ENCODE assay signal across 23 cellular contexts in the genomic region with DNA sequence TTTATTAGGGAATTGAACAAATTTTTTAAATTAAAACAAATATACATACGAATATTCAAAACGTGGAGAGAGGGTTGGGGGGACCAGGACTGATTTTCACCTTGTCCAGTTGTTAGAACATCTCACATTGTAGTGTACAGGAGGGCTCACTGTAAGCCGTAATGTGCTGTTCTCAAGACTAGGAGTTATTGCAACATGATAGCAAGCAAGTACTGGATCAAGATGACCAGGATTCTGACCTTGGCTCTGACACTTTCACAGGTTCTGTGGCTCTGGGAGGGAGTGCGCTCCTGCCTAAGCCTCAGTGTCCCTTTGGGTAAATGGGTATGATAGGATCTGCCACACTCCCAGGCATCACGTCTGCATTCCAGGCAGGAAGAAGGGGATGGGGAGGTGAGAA. TPM values are rescaled to one million over a fixed set of nuclear protein-coding genes. Genes with fewer than 3 reads are reported as not detected.
"Had no signal": no experiment of that assay in that cellular context is flagged by ENCODE, and none has a peak within 500 bp of the region (broad histone marks: within the 10 kb centered on the region; RNA-seq: fewer than 3 reads in every experiment).

No MANE protein-coding gene starts in this region.

- H3K27me3 ChIP-seq: breast epithelium, testis had no signal

- H3K27me3 Mint-ChIP-seq: activated CD4-positive, alpha-beta T cell treated with anti-CD3 and anti-CD28 coated beads, Interleukin-2, amount 10 ng/mL, durations not matched to agents 24 days and 14 days; activated naive CD8-positive, alpha-beta T cell treated with anti-CD3 and anti-CD28 coated beads, Interleukin-2, amount 10 ng/mL, durations not matched to agents 7 days and 5 days had no signal

- H3K9me3 Mint-ChIP-seq: activated CD4-positive, alpha-beta memory T cell treated with anti-CD3 and anti-CD28 coated beads, Interleukin-2, amount 10 ng/mL, durations not matched to agents 7 days and 5 days; activated CD4-positive, alpha-beta T cell treated with anti-CD3 and anti-CD28 coated beads, Interleukin-2, amount 10 ng/mL, durations not matched to agents 24 days and 14 days; activated naive CD4-positive, alpha-beta T cell treated with anti-CD3 and anti-CD28 coated beads, Interleukin-2, amount 10 ng/mL, durations not matched to agents 7 days and 5 days; activated naive CD8-positive, alpha-beta T cell treated with anti-CD3 and anti-CD28 coated beads, Interleukin-2, amount 10 ng/mL, durations not matched to agents 7 days and 5 days; activated T-cell treated with anti-CD3 and anti-CD28 coated beads, Interleukin-2, amount 50 U/mL, for 24 hours had no signal

- H3K27ac ChIP-seq: neutrophil, spleen had no signal

- H3K36me3 Mint-ChIP-seq: activated naive CD4-positive, alpha-beta T cell treated with anti-CD3 and anti-CD28 coated beads, Interleukin-2, amount 10 ng/mL, durations not matched to agents 7 days and 5 days; activated naive CD8-positive, alpha-beta T cell treated with anti-CD3 and anti-CD28 coated beads, Interleukin-2, amount 10 ng/mL, durations not matched to agents 7 days and 5 days had no signal

- H3K4me1 Mint-ChIP-seq: activated CD4-positive, alpha-beta memory T cell treated with anti-CD3 and anti-CD28 coated beads, Interleukin-2, amount 10 ng/mL, durations not matched to agents 7 days and 5 days; activated CD4-positive, alpha-beta T cell treated with anti-CD3 and anti-CD28 coated beads, Interleukin-2, amount 10 ng/mL, durations not matched to agents 24 days and 14 days; activated naive CD4-positive, alpha-beta T cell treated with anti-CD3 and anti-CD28 coated beads, Interleukin-2, amount 10 ng/mL, durations not matched to agents 7 days and 5 days; activated naive CD8-positive, alpha-beta T cell treated with anti-CD3 and anti-CD28 coated beads, Interleukin-2, amount 10 ng/mL, durations not matched to agents 7 days and 5 days had no signal

- H3K4me3 Mint-ChIP-seq: activated CD4-positive, alpha-beta memory T cell treated with anti-CD3 and anti-CD28 coated beads, Interleukin-2, amount 10 ng/mL, durations not matched to agents 7 days and 5 days; activated CD4-positive, alpha-beta T cell treated with anti-CD3 and anti-CD28 coated beads, Interleukin-2, amount 10 ng/mL, durations not matched to agents 24 days and 14 days; activated naive CD4-positive, alpha-beta T cell treated with anti-CD3 and anti-CD28 coated beads, Interleukin-2, amount 10 ng/mL, durations not matched to agents 7 days and 5 days; activated naive CD8-positive, alpha-beta T cell treated with anti-CD3 and anti-CD28 coated beads, Interleukin-2, amount 10 ng/mL, durations not matched to agents 7 days and 5 days; activated T-cell treated with anti-CD3 and anti-CD28 coated beads, Interleukin-2, amount 50 U/mL, for 24 hours; nephron progenitor cell had no signal

- H3K9me3 ChIP-seq: breast epithelium, left lung, neutrophil, testis had no signal

- ATAC-seq: SK-N-SH treated with all-trans-retinoic acid at 6 μM for 48 hours; stimulated activated naive CD8-positive, alpha-beta T cell treated with anti-CD3 and anti-CD28 coated beads, Interleukin-15, Interleukin-2, amounts not matched to agents 100 U/mL and 50 U/mL, for 24 hours had no signal

- H3K4me1 ChIP-seq: breast epithelium, spleen had no signal

- H3K36me3 ChIP-seq: breast epithelium, left lung, neutrophil, spleen had no signal

- H3K27ac Mint-ChIP-seq: activated CD4-positive, alpha-beta memory T cell treated with anti-CD3 and anti-CD28 coated beads, Interleukin-2, amount 10 ng/mL, durations not matched to agents 7 days and 5 days; activated CD4-positive, alpha-beta T cell treated with anti-CD3 and anti-CD28 coated beads, Interleukin-2, amount 10 ng/mL, durations not matched to agents 24 days and 14 days; activated naive CD4-positive, alpha-beta T cell treated with anti-CD3 and anti-CD28 coated beads, Interleukin-2, amount 10 ng/mL, durations not matched to agents 7 days and 5 days; activated naive CD8-positive, alpha-beta T cell treated with anti-CD3 and anti-CD28 coated beads, Interleukin-2, amount 10 ng/mL, durations not matched to agents 7 days and 5 days; activated T-cell treated with anti-CD3 and anti-CD28 coated beads, Interleukin-2, amount 50 U/mL, for 24 hours; nephron progenitor cell had no signal

- H3K4me3 ChIP-seq: left lung, lung, spleen, testis had no signal

- DNase-seq: activated CD4-positive, alpha-beta memory T cell treated with anti-CD3 and anti-CD28 coated beads, Interleukin-2, amount 10 ng/mL, durations not matched to agents 7 days and 5 days; activated CD4-positive, alpha-beta T cell treated with anti-CD3 and anti-CD28 coated beads, Interleukin-2, amount 10 ng/mL, durations not matched to agents 24 days and 14 days; activated CD4-positive, CD25-positive, alpha-beta regulatory T cell treated with anti-CD3 and anti-CD28 coated beads, Interleukin-2, amount 50 U/mL, for 72 hours; activated CD8-positive, alpha-beta memory T cell treated with anti-CD3 and anti-CD28 coated beads, Interleukin-2, amount 50 U/mL, for 48 hours; activated gamma-delta T cell; activated naive CD4-positive, alpha-beta T cell treated with anti-CD3 and anti-CD28 coated beads, Interleukin-2, amount 10 ng/mL, durations not matched to agents 7 days and 5 days; activated naive CD8-positive, alpha-beta T cell treated with anti-CD3 and anti-CD28 coated beads, Interleukin-2, amount 10 ng/mL, durations not matched to agents 7 days and 5 days; activated T-cell treated with anti-CD3 and anti-CD28 coated beads, Interleukin-2, amount 50 U/mL, for 24 hours; effector CD8-positive, alpha-beta T cell; foreskin fibroblast; mesendoderm; nephron progenitor cell; retina; spleen; stimulated activated naive CD8-positive, alpha-beta T cell treated with anti-CD3 and anti-CD28 coated beads, Interleukin-15, Interleukin-2, amounts not matched to agents 100 U/mL and 50 U/mL, for 24 hours; T-helper 2 cell; trophoblast cell had no signal

RNA-seq across cellular contexts. Expression of a gene that starts 59.0 kb away (rescaled TPM):
- total RNA-seq: activated CD4-positive, alpha-beta T cell treated with anti-CD3 and anti-CD28 coated beads, Interleukin-2, amount 10 ng/mL, durations not matched to agents 24 days and 14 days; activated naive CD8-positive, alpha-beta T cell treated with anti-CD3 and anti-CD28 coated beads, Interleukin-2, amount 10 ng/mL, durations not matched to agents 7 days and 5 days had no signal
